1 cellular context compared by ENCODE assay signal in genomic region chr17:43134774-43135453, GRCh38.
A peak's percentile ranks its signal among the peaks of the same experiment; 100 is the strongest.
TF ChIP-seq lines count a peak whose summit lies in the region.

No MANE protein-coding gene starts in this region.

TF ChIP-seq in HepG2, 621 proteins besides CTCF, POLR2A, EP300 and RAD21 (continued from another document):
- TF ChIP-seq, protein P1, sequence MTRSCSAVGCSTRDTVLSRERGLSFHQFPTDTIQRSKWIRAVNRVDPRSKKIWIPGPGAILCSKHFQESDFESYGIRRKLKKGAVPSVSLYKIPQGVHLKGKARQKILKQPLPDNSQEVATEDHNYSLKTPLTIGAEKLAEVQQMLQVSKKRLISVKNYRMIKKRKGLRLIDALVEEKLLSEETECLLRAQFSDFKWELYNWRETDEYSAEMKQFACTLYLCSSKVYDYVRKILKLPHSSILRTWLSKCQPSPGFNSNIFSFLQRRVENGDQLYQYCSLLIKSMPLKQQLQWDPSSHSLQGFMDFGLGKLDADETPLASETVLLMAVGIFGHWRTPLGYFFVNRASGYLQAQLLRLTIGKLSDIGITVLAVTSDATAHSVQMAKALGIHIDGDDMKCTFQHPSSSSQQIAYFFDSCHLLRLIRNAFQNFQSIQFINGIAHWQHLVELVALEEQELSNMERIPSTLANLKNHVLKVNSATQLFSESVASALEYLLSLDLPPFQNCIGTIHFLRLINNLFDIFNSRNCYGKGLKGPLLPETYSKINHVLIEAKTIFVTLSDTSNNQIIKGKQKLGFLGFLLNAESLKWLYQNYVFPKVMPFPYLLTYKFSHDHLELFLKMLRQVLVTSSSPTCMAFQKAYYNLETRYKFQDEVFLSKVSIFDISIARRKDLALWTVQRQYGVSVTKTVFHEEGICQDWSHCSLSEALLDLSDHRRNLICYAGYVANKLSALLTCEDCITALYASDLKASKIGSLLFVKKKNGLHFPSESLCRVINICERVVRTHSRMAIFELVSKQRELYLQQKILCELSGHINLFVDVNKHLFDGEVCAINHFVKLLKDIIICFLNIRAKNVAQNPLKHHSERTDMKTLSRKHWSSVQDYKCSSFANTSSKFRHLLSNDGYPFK (CRISPR knock-in tag; IDR thresholded peaks at IDR 0.05; ENCODE audit: borderline replicate concordance), result 0 out of 2 replicates have a peak, but pooled peaks have one; percentile 38
- TF ChIP-seq ZSCAN31 (CRISPR knock-in tag; IDR thresholded peaks at IDR 0.05; ENCODE audit: low read depth), result peak; percentile 48; the same call in 1 of the 2 replicates
- no peak for TF ChIP-seq MBNL3 (CRISPR knock-in tag; conservative IDR thresholded peaks at IDR 0.05)
- peak; percentile 55; the same call in 1 of the 2 replicates for TF ChIP-seq ZNF891 (CRISPR knock-in tag; IDR thresholded peaks at IDR 0.05)
- peak; percentile 68; the same call in 1 of the 2 replicates for TF ChIP-seq ZNF788 (CRISPR knock-in tag; IDR thresholded peaks at IDR 0.05; ENCODE audit: borderline replicate concordance)
- peak; percentile 94 for TF ChIP-seq NR2F2 (IDR thresholded peaks at IDR 0.05; ENCODE audit: borderline replicate concordance, low read depth)
TF ChIP-seq in HepG2: peak in this region for 139.
